ENCODE assay signal across 20 cellular contexts in genomic region chr14:59123526-59123925, GRCh38.
A peak's percentile ranks its signal among the peaks of the same experiment; 100 is the strongest.
DNase-seq lines count a peak whose midpoint lies in the region; ATAC-seq lines count a peak whose summit lies in the region.
"Had no signal": no experiment of that assay in that cellular context is flagged by ENCODE, and none has a peak within 500 bp of the region (broad histone marks: within the 10 kb centered on the region; RNA-seq: fewer than 3 reads in every experiment).

No MANE protein-coding gene starts in this region.

- H3K36me3 ChIP-seq in GM23248 (ENCODE audit: low read depth) = no peaks in the 10 kb centered on the region
- H3K36me3 ChIP-seq: neutrophil had no signal

- peak; percentile 9 for DNase-seq in AG08395 (ENCODE audit: low spot score)
- peak; percentile 84 for DNase-seq in GM23248
- DNase-seq in amniotic epithelial cell (ENCODE audit: low read depth) = peak; percentile 36
- peak; percentile 50 for DNase-seq in iris pigment epithelial cell (ENCODE audit: low read depth)
- DNase-seq in stimulated activated CD4-positive, alpha-beta T cell treated with anti-CD3 and anti-CD28 coated beads, Interleukin-4, amount 100 ng/mL, for 1 hour = no peak
- DNase-seq in kidney tubule cell (ENCODE audit: low spot score) = no peak
- DNase-seq in iPS-NIHi7 (ENCODE audit: extremely low spot score) = no peak
- DNase-seq: activated CD4-positive, alpha-beta T cell treated with anti-CD3 and anti-CD28 coated beads for 48 hours; activated naive CD8-positive, alpha-beta T cell treated with anti-CD3 and anti-CD28 coated beads, Interleukin-2, amount 50 U/mL, for 24 hours; activated T-cell treated with anti-CD3 and anti-CD28 coated beads, Interleukin-2, amount 50 U/mL, for 1 hour; body of pancreas; DND-41; NCI-H1436 treated with DMSO at 0.1 percent for 48 hours had no signal

- H2AFZ ChIP-seq in GM23248 = no peak overlapping the region
- H2AFZ ChIP-seq: GM23338 had no signal

- no peaks in the 10 kb centered on the region for H3K27me3 ChIP-seq in GM23248 (replicated peaks; ENCODE audit: insufficient read depth)
- H3K27me3 ChIP-seq: body of pancreas had no signal

- H4K20me1 ChIP-seq in GM23248 (ENCODE audit: insufficient read depth) = no peaks in the 10 kb centered on the region

- no peak overlapping the region for H3K27ac ChIP-seq in GM23248
- H3K27ac ChIP-seq: body of pancreas, C4-2B, HL-60, neutrophil, VCaP had no signal

- no peak overlapping the region for H3K4me2 ChIP-seq in GM23248 (ENCODE audit: unreplicated experiment)
- H3K4me2 ChIP-seq: GM23338 had no signal

- WGBS in GM23248 (ENCODE audit: low coverage in 1 of 2, low lambda C conversion rate in 2 of 2, missing lambda C conversion rate in 2 of 2), 2 experiments = 23 to 27% methylated on average over 3 of the region's 3 CpGs

- H3K79me2 ChIP-seq in GM23248 (ENCODE audit: insufficient read depth) = no peaks in the 10 kb centered on the region

- no peaks in the 10 kb centered on the region for H3K9me2 ChIP-seq in GM23248 (ENCODE audit: insufficient read depth)

- H3K4me1 ChIP-seq in GM23248 (ENCODE audit: insufficient read depth) = peaks cover 10% of the 10 kb centered on the region; the same call in 1 of the 2 replicates
- H3K4me1 ChIP-seq: body of pancreas had no signal

- in situ Hi-C loops in GM23248 (cut with MboI) = loop anchor here (10.0 kb wide), 2 partner anchors 479 to 619 kb away; no protein-coding TSS in a partner anchor

- H3F3A ChIP-seq in GM23248 (ENCODE audit: insufficient read depth) = peaks cover 8% of the 10 kb centered on the region

- no peaks in the 10 kb centered on the region for H3K9me3 ChIP-seq in GM23248 (ENCODE audit: low read depth)
- H3K9me3 ChIP-seq: body of pancreas, neutrophil had no signal

- H3K4me3 ChIP-seq in GM23248 = no peak overlapping the region
- H3K4me3 ChIP-seq: body of pancreas, GM12878, GM23338 had no signal

- ATAC-seq in GM18858 (IDR thresholded peaks at IDR 0.05; ENCODE audit: unreplicated experiment) = no peak
- ATAC-seq: activated naive CD8-positive, alpha-beta T cell treated with anti-CD3 and anti-CD28 coated beads, Interleukin-2, amount 50 U/mL, for 24 hours; body of pancreas; GM23338 had no signal

- no peak overlapping the region for H3K9ac ChIP-seq in GM23248

Comparison
In these comparisons a context has a peak if more than half of its experiments do, and no peak if none do; other contexts are left out.
1. DNase-seq: peak in AG08395 (single experiment), GM23248 (single experiment), amniotic epithelial cell (single experiment) and iris pigment epithelial cell (single experiment); none in stimulated activated CD4-positive, alpha-beta T cell treated with anti-CD3 and anti-CD28 coated beads, Interleukin-4, amount 100 ng/mL, for 1 hour (single experiment), kidney tubule cell (single experiment) and iPS-NIHi7 (single experiment).